In genomic region chr5:56535347-56535746, GRCh38 we compare ENCODE assay signal across 25 cellular contexts.
A peak's percentile ranks its signal among the peaks of the same experiment; 100 is the strongest.
DNase-seq lines count a peak whose midpoint lies in the region; ATAC-seq and TF ChIP-seq lines count a peak whose summit lies in the region.
"Had no signal": no experiment of that assay in that cellular context is flagged by ENCODE, and none has a peak within 500 bp of the region (broad histone marks: within the 10 kb centered on the region; RNA-seq: fewer than 3 reads in every experiment).

No MANE protein-coding gene starts in this region.

- peak; percentile 72 for ATAC-seq in RWPE2 (ENCODE audit: low read depth)
- no peak for ATAC-seq in GM21786 (IDR thresholded peaks at IDR 0.05; ENCODE audit: unreplicated experiment)
- ATAC-seq in HG02870 (IDR thresholded peaks at IDR 0.05; ENCODE audit: unreplicated experiment), result no peak
- ATAC-seq: activated CD8-positive, alpha-beta memory T cell treated with anti-CD3 and anti-CD28 coated beads, Interleukin-2, amount 10 ng/mL, durations not matched to agents 7 days and 5 days; activated naive CD4-positive, alpha-beta T cell treated with anti-CD3 and anti-CD28 coated beads, Interleukin-2, amount 50 U/mL, for 72 hours; mucosa of descending colon; Panc1 had no signal

- H3K9ac ChIP-seq in HUES64 (ENCODE audit: low read depth, low read length), result peak overlapping the region; percentile 1; the same call in 1 of the 2 replicates
- H3K9ac ChIP-seq: KMS-11 had no signal

- 100% methylated on average over 1 of the region's 1 CpG for WGBS in HUES64

- H3K36me3 ChIP-seq in HUES64 (ENCODE audit: insufficient read depth, low read length) (no peaks in the 10 kb centered on the region), RWPE2 (ENCODE audit: low read depth) (no peaks in the 10 kb centered on the region)
- H3K36me3 ChIP-seq: ascending aorta, ovary, right atrium auricular region, SJCRH30, thoracic aorta had no signal

- no peak for TF ChIP-seq CTCF in RWPE2 (IDR thresholded peaks at IDR 0.05; ENCODE audit: poor library complexity, severe bottlenecking)

- H3K9me3 ChIP-seq in HUES64 (ENCODE audit: insufficient read depth, low read depth, low read length) (no peaks in the 10 kb centered on the region), RWPE2 (ENCODE audit: severe bottlenecking) (no peaks in the 10 kb centered on the region)
- H3K9me3 ChIP-seq: ascending aorta, mucosa of descending colon, ovary, right atrium auricular region, SJCRH30, thoracic aorta had no signal

- DNase-seq in RWPE2 (ENCODE audit: low spot score) (no peak), iPS DF 19.7 (ENCODE audit: low read depth, low spot score) (peak; percentile 9), renal cortical epithelial cell (ENCODE audit: low read depth) (peak; percentile 86), NCI-H2029 treated with DMSO at 0.1 percent for 48 hours (lab: John Stamatoyannopoulos, UW) (no peak)
- DNase-seq: activated CD4-positive, alpha-beta T cell treated with anti-CD3 and anti-CD28 coated beads for 1 hour; activated CD8-positive, alpha-beta memory T cell treated with anti-CD3 and anti-CD28 coated beads, Interleukin-2, amount 10 ng/mL, durations not matched to agents 7 days and 5 days; dermis blood vessel endothelial cell; DMS 273 treated with DMSO at 0.1 percent for 48 hours; mucosa of descending colon; NCI-H146; NCI-H510A treated with DMSO at 0.1 percent for 48 hours; nephron progenitor cell; ovary; SJCRH30; stimulated activated CD4-positive, alpha-beta T cell treated with anti-CD3 and anti-CD28 coated beads, Interleukin-4, amount 100 ng/mL, for 24 hours; stimulated activated naive CD4-positive, alpha-beta T cell had no signal

- peak overlapping the region; percentile 66; the same call in 1 of the 2 replicates for H3K27ac ChIP-seq in HUES64 (ENCODE audit: low read depth, low read length)
- H3K27ac ChIP-seq in RWPE2 (ENCODE audit: poor library complexity, severe bottlenecking), result peak overlapping the region; percentile 52
- H3K27ac ChIP-seq: ascending aorta, KMS-11, ovary, right atrium auricular region, SJCRH30, thoracic aorta had no signal

- H3K27me3 ChIP-seq in HUES64 (ENCODE audit: insufficient read depth, low read length), result no peaks in the 10 kb centered on the region
- no peaks in the 10 kb centered on the region for H3K27me3 ChIP-seq in RWPE2 (ENCODE audit: insufficient read depth, poor library complexity, severe bottlenecking)
- H3K27me3 ChIP-seq: ascending aorta, ovary, right atrium auricular region, SJCRH30 had no signal

- H3K4me3 ChIP-seq in HUES64 (ENCODE audit: low read length) (no peak overlapping the region), RWPE2 (ENCODE audit: severe bottlenecking) (no peak overlapping the region)
- H3K4me3 ChIP-seq: ascending aorta, mucosa of descending colon, ovary, right atrium auricular region, SJCRH30, thoracic aorta had no signal

- H3K4me1 ChIP-seq in HUES64 (ENCODE audit: insufficient read depth, low read length) (no peaks in the 10 kb centered on the region; the same call in 1 of the 2 replicates), RWPE2 (ENCODE audit: insufficient read depth, poor library complexity, severe bottlenecking) (peaks cover 24% of the 10 kb centered on the region)
- H3K4me1 ChIP-seq: ascending aorta, right atrium auricular region, SJCRH30 had no signal

Comparison
In these comparisons a context has a peak if more than half of its experiments do, and no peak if none do; other contexts are left out.
1. DNase-seq: peak in iPS DF 19.7 (single experiment) and renal cortical epithelial cell (single experiment); none in RWPE2 (single experiment) and NCI-H2029 treated with DMSO at 0.1 percent for 48 hours (single experiment).